In genomic region chr11:93738647-93739081, GRCh38 we compare ENCODE assay signal across 7 cellular contexts. TPM values are rescaled to one million over a fixed set of nuclear protein-coding genes. Genes with fewer than 3 reads are reported as not detected.
DNase-seq lines count a peak whose midpoint lies in the region; ATAC-seq and TF ChIP-seq lines count a peak whose summit lies in the region.

No MANE protein-coding gene starts in this region.

- peaks cover 52% of the 10 kb centered on the region for H3K4me1 Mint-ChIP-seq in endothelial cell (ENCODE audit: unreplicated experiment)

- in situ Hi-C loops in GM23248 (cut with MboI): no loop called here

- ATAC-seq in upper lobe of left lung (ENCODE audit: low FRiP score in 2 of 2): no peak

- intact Hi-C loops in cardiac septum (cut with DNase I): no loop called here
- intact Hi-C loops in adrenal gland (cut with DNase I): loop anchor here in 1 of 2 donors (10.0 kb wide), 1 partner anchor 54 kb away; no protein-coding TSS in a partner anchor

- H3F3A ChIP-seq in GM23248 (ENCODE audit: insufficient read depth): peaks cover 77% of the 10 kb centered on the region

- H3K4me1 ChIP-seq in GM23248 (ENCODE audit: insufficient read depth) (peaks cover 63% of the 10 kb centered on the region), SJSA1 (replicated peaks) (peaks cover 16% of the 10 kb centered on the region; the same call in 1 of the 2 replicates), rectal smooth muscle tissue (ENCODE audit: control insufficient read depth, insufficient read depth, low read length) (peaks cover 20% of the 10 kb centered on the region), upper lobe of left lung (peaks cover 31 to 68% (median 40%) of the 10 kb centered on the region in 4 donors), adrenal gland (replicated peaks in 1 of 2) (peaks cover 9 to 58% of the 10 kb centered on the region in 2 donors)

- H3K36me3 ChIP-seq in GM23248 (ENCODE audit: low read depth): peaks cover 63% of the 10 kb centered on the region
- peaks cover 71% of the 10 kb centered on the region for H3K36me3 ChIP-seq in SJSA1
- peaks cover 15% of the 10 kb centered on the region for H3K36me3 ChIP-seq in rectal smooth muscle tissue (ENCODE audit: control insufficient read depth, insufficient read depth, low read length)
- H3K36me3 ChIP-seq in upper lobe of left lung: peaks cover 28 to 57% (median 31%) of the 10 kb centered on the region in 4 donors
- peaks cover 0 to 56% of the 10 kb centered on the region in 2 donors for H3K36me3 ChIP-seq in adrenal gland (replicated peaks in 1 of 2)

- peaks cover 46% of the 10 kb centered on the region for H3K36me3 Mint-ChIP-seq in endothelial cell (ENCODE audit: low read depth, unreplicated experiment)

- peak overlapping the region; percentile 99 for H3K4me3 Mint-ChIP-seq in endothelial cell (ENCODE audit: unreplicated experiment)

- no peak for TF ChIP-seq EP300 in upper lobe of left lung (IDR thresholded peaks at IDR 0.05)

- WGBS in GM23248 (ENCODE audit: low coverage in 1 of 2, low lambda C conversion rate in 2 of 2, missing lambda C conversion rate in 2 of 2), 2 experiments: 61 to 64% methylated on average over 6 of the region's 6 CpGs
- 44 to 50% methylated on average over 6 of the region's 6 CpGs for WGBS in upper lobe of left lung, 2 donors
- 69 to 73% (median 72%) methylated on average over 6 of the region's 6 CpGs for WGBS in adrenal gland, 4 donors

- H3K9me2 ChIP-seq in GM23248 (ENCODE audit: insufficient read depth): no peaks in the 10 kb centered on the region

- no peak overlapping the region for H2AFZ ChIP-seq in GM23248

- no peaks in the 10 kb centered on the region for H3K9me3 Mint-ChIP-seq in endothelial cell (ENCODE audit: unreplicated experiment)

- TF ChIP-seq CTCF in endothelial cell (IDR thresholded peaks at IDR 0.05; ENCODE audit: unreplicated experiment) (no peak), upper lobe of left lung (IDR thresholded peaks at IDR 0.05) (no peak), adrenal gland (IDR thresholded peaks at IDR 0.05) (no peak)

- DNase-seq in GM23248 (no peak), SJSA1 (ENCODE audit: low read depth in 1 of 2, low spot score in 2 of 2) (no peak), endothelial cell (ENCODE audit: low spot score) (no peak), upper lobe of left lung (no peak), cardiac septum (ENCODE audit: low spot score) (no peak), adrenal gland (no peak)

- peak overlapping the region; percentile 95 for H3K4me2 ChIP-seq in GM23248 (ENCODE audit: unreplicated experiment)

- peaks cover 36% of the 10 kb centered on the region; the same call in 1 of the 2 replicates for H4K20me1 ChIP-seq in GM23248 (ENCODE audit: insufficient read depth)

- H3K9ac ChIP-seq in GM23248 (peak overlapping the region; percentile 99), rectal smooth muscle tissue (ENCODE audit: low read length) (no peak overlapping the region)

- H3K79me2 ChIP-seq in GM23248 (ENCODE audit: insufficient read depth): peaks cover 95% of the 10 kb centered on the region

- peak overlapping the region; percentile 100 for H3K4me3 ChIP-seq in GM23248
- peak overlapping the region; percentile 73 for H3K4me3 ChIP-seq in SJSA1
- peak overlapping the region; percentile 46 for H3K4me3 ChIP-seq in rectal smooth muscle tissue (ENCODE audit: low read length)
- peak overlapping the region in 1 of 4 donors; percentile 78 for H3K4me3 ChIP-seq in upper lobe of left lung
- H3K4me3 ChIP-seq in adrenal gland: peak overlapping the region in 1 of 4 donors; percentile 69

- no peaks in the 10 kb centered on the region for H3K9me3 ChIP-seq in GM23248 (ENCODE audit: low read depth)
- H3K9me3 ChIP-seq in SJSA1 (replicated peaks): no peaks in the 10 kb centered on the region
- no peaks in the 10 kb centered on the region for H3K9me3 ChIP-seq in upper lobe of left lung
- H3K9me3 ChIP-seq in adrenal gland (replicated peaks in 1 of 3): no peaks in the 10 kb centered on the region

- peak overlapping the region; percentile 95 for H3K27ac ChIP-seq in GM23248
- no peak overlapping the region for H3K27ac ChIP-seq in SJSA1
- no peak overlapping the region for H3K27ac ChIP-seq in rectal smooth muscle tissue (ENCODE audit: low read depth, low read length)
- H3K27ac ChIP-seq in upper lobe of left lung: no peak overlapping the region
- no peak overlapping the region for H3K27ac ChIP-seq in adrenal gland

- H3K27me3 ChIP-seq in GM23248 (replicated peaks; ENCODE audit: insufficient read depth) (no peaks in the 10 kb centered on the region), SJSA1 (replicated peaks) (no peaks in the 10 kb centered on the region), rectal smooth muscle tissue (ENCODE audit: control insufficient read depth, insufficient read depth, low read length) (no peaks in the 10 kb centered on the region), upper lobe of left lung (no peaks in the 10 kb centered on the region), adrenal gland (no peaks in the 10 kb centered on the region)

- H3K27me3 Mint-ChIP-seq in endothelial cell (ENCODE audit: unreplicated experiment): peaks cover 24% of the 10 kb centered on the region

- TF ChIP-seq POLR2A in upper lobe of left lung (IDR thresholded peaks at IDR 0.05): no peak
- TF ChIP-seq POLR2A in adrenal gland (IDR thresholded peaks at IDR 0.05): no peak

- peak overlapping the region; percentile 73 for H3K27ac Mint-ChIP-seq in endothelial cell (ENCODE audit: unreplicated experiment)

RNA-seq across cellular contexts. Expression of gene TAF1D, which starts 2.6 kb away (rescaled TPM):
- 124 and 127 TPM in 2 replicates for total RNA-seq in GM23248 (2014; rRNA removed; shearing (Covaris generic))
- polyA plus RNA-seq in GM23248 (2016; fragmentation: Nextera tagmentation; extraction: Ambion mirVana) (48.0 and 60.7 TPM in 2 replicates), adrenal gland (100 to 1,000 TPM in 2 of 3 donors, 10 to 100 TPM in 1; 72.1 to 262 (median 131) TPM)
- 72.6 and 90.6 TPM in 2 replicates for total RNA-seq in SJSA1 (2014; rRNA removed; shearing (Covaris generic))
- total RNA-seq in endothelial cell (ENCODE audit: unreplicated experiment) (131 TPM), upper lobe of left lung (100 to 1,000 TPM in 2 of 6 donors, 10 to 100 TPM in 4; 70.5 to 195 (median 88.5) TPM), cardiac septum (41.1 TPM), adrenal gland (10 to 100 TPM; 20.8 to 91.0 (median 50.3) TPM)

RNA-seq across cellular contexts. Expression of gene C11orf54, which starts 2.8 kb away (rescaled TPM):
- 12.5 and 13.7 TPM in 2 replicates for total RNA-seq in GM23248 (2014; rRNA removed; shearing (Covaris generic))
- polyA plus RNA-seq in GM23248 (2016; fragmentation: Nextera tagmentation; extraction: Ambion mirVana): 13.5 and 16.1 TPM in 2 replicates
- 12.8 and 19.8 TPM in 2 replicates for total RNA-seq in SJSA1 (2014; rRNA removed; shearing (Covaris generic))
- total RNA-seq in endothelial cell (ENCODE audit: unreplicated experiment): 23.1 TPM
- 10 to 100 TPM; 23.6 to 81.3 (median 39.8) TPM for total RNA-seq in upper lobe of left lung
- 19.9 TPM for total RNA-seq in cardiac septum
- total RNA-seq in adrenal gland: 10 to 100 TPM; 28.7 to 68.2 (median 36.3) TPM
- 10 to 100 TPM; 15.2 to 31.9 (median 19.1) TPM for polyA plus RNA-seq in adrenal gland

RNA-seq across cellular contexts. Expression of gene MED17, which starts 45.4 kb away (rescaled TPM):
- 22.4 and 25.4 TPM in 2 replicates for total RNA-seq in GM23248 (2014; rRNA removed; shearing (Covaris generic))
- 19.5 and 22.2 TPM in 2 replicates for polyA plus RNA-seq in GM23248 (2016; fragmentation: Nextera tagmentation; extraction: Ambion mirVana)
- total RNA-seq in SJSA1 (2014; rRNA removed; shearing (Covaris generic)): 14.3 and 18.2 TPM in 2 replicates
- total RNA-seq in endothelial cell (ENCODE audit: unreplicated experiment): 38.7 TPM
- 10 to 100 TPM; 13.1 to 33.5 (median 28.1) TPM for total RNA-seq in upper lobe of left lung
- total RNA-seq in cardiac septum: 24.3 TPM
- total RNA-seq in adrenal gland: 10 to 100 TPM; 16.9 to 32.0 (median 24.8) TPM
- polyA plus RNA-seq in adrenal gland: 10 to 100 TPM in 2 of 3 donors, 1 to 10 TPM in 1; 8.4 to 16.9 (median 10.4) TPM
